In genomic region chrX:31061091-31061490, GRCh38 we compare ENCODE assay signal across 17 cellular contexts. TPM values are rescaled to one million over a fixed set of nuclear protein-coding genes. Genes with fewer than 3 reads are reported as not detected.
DNase-seq lines count a peak whose midpoint lies in the region; ATAC-seq, FAIRE-seq and TF ChIP-seq lines count a peak whose summit lies in the region.
"Had no signal": no experiment of that assay in that cellular context is flagged by ENCODE, and none has a peak within 500 bp of the region (broad histone marks: within the 10 kb centered on the region; RNA-seq: fewer than 3 reads in every experiment).

No MANE protein-coding gene starts in this region.

- no peaks in the 10 kb centered on the region for H3K4me1 ChIP-seq in ovary (ENCODE audit: insufficient read depth)
- H3K4me1 ChIP-seq: left lung, psoas muscle had no signal

- no peak overlapping the region for H3K27ac ChIP-seq in ovary
- H3K27ac ChIP-seq: left lung, psoas muscle had no signal

- H3K4me3 ChIP-seq in ovary = no peak overlapping the region
- H3K4me3 ChIP-seq: left lung, psoas muscle had no signal

- WGBS in ovary, 3 donors = 57 to 63% (median 61%) methylated on average over 3 of the region's 3 CpGs

- DNase-seq in GM18507 (ENCODE audit: extremely low spot score, insufficient read length, low read depth) (no peak), ovary (no peak), cerebellar nuclear complex (lab: John Stamatoyannopoulos, UW) (no peak), cerebellum (ENCODE audit: low spot score) (no peak)
- DNase-seq: activated CD4-positive, alpha-beta memory T cell treated with anti-CD3 and anti-CD28 coated beads for 36 hours; COR-L47; GF-D8; left lung; naive B cell; NCI-H1417; NCI-H345; psoas muscle had no signal

- peak; percentile 64 for FAIRE-seq in GM18507 (lab: Jason Lieb, UNC)

- intact Hi-C loops in ovary (cut with DNase I) = no loop called here

- TF ChIP-seq EP300 in ovary (IDR thresholded peaks at IDR 0.05) = no peak

- no peak for TF ChIP-seq POLR2A in ovary (IDR thresholded peaks at IDR 0.05)

- no peaks in the 10 kb centered on the region for H3K9me3 ChIP-seq in ovary
- H3K9me3 ChIP-seq: left lung, psoas muscle had no signal

- no peaks in the 10 kb centered on the region for H3K27me3 ChIP-seq in ovary
- H3K27me3 ChIP-seq: left lung had no signal

- peak; percentile 69 for ATAC-seq in GM19452 (IDR thresholded peaks at IDR 0.05; ENCODE audit: unreplicated experiment)
- ATAC-seq in HG02763 (IDR thresholded peaks at IDR 0.05; ENCODE audit: unreplicated experiment) = peak; percentile 74
- ATAC-seq in HG03432 (IDR thresholded peaks at IDR 0.05; ENCODE audit: unreplicated experiment) = peak; percentile 89
- ATAC-seq in GM19455 (IDR thresholded peaks at IDR 0.05; ENCODE audit: unreplicated experiment) = no peak
- ATAC-seq: left lung, psoas muscle had no signal

- TF ChIP-seq CTCF in ovary (IDR thresholded peaks at IDR 0.05) = no peak

- no peaks in the 10 kb centered on the region for H3K36me3 ChIP-seq in ovary
- H3K36me3 ChIP-seq: left lung had no signal

RNA-seq across cellular contexts. Expression of gene FTHL17, which starts 10.8 kb away (rescaled TPM):
- not detected for total RNA-seq in ovary
- not detected for polyA plus RNA-seq in ovary
- total RNA-seq in cerebellum = not detected
- total RNA-seq: activated CD4-positive, alpha-beta memory T cell treated with anti-CD3 and anti-CD28 coated beads for 36 hours; dermis microvascular lymphatic vessel endothelial cell; left lung; psoas muscle had no signal
- polyA plus RNA-seq: psoas muscle had no signal
